In genomic region chr1:59457786-59458185, GRCh38 we compare ENCODE assay signal across 22 cellular contexts.
DNase-seq lines count a peak whose midpoint lies in the region; ATAC-seq, FAIRE-seq and TF ChIP-seq lines count a peak whose summit lies in the region.
"Had no signal": no experiment of that assay in that cellular context is flagged by ENCODE, and none has a peak within 500 bp of the region (broad histone marks: within the 10 kb centered on the region; RNA-seq: fewer than 3 reads in every experiment).

No MANE protein-coding gene starts in this region.

- no peak overlapping the region for H2AFZ ChIP-seq in HepG2 (ENCODE audit: low read length)

- POLR2A ChIA-PET in HepG2 (lab: Yijun Ruan, JAX) = no interaction called here

- TF ChIP-seq CTCF in liver (IDR thresholded peaks at IDR 0.05; ENCODE audit: low read depth, low read length, missing input control) (no peak), HepG2 (CRISPR knock-in tag; IDR thresholded peaks at IDR 0.05) (no peak), mesothelial cell of epicardium (IDR thresholded peaks at IDR 0.05; ENCODE audit: unreplicated experiment) (no peak)

- H3K79me2 ChIP-seq in HepG2 (ENCODE audit: insufficient read depth, low read length) = no peaks in the 10 kb centered on the region

- H3K4me1 ChIP-seq in liver (ENCODE audit: control insufficient read depth in 4 of 4, insufficient read depth in 4 of 4, low read length in 3 of 4) (peaks cover 5 to 14% (median 10%) of the 10 kb centered on the region in 4 donors), HepG2 (ENCODE audit: insufficient read depth, low read length) (0 out of 2 replicates have a peak, but pooled peaks cover 6% of the 10 kb centered on the region)
- H3K4me1 ChIP-seq: Caco-2 had no signal

- ATAC-seq in HepG2 (no peak), left lobe of liver (peak; percentile 64), HG03280 (IDR thresholded peaks at IDR 0.05; ENCODE audit: unreplicated experiment) (no peak)
- ATAC-seq: A549; CD8-positive, alpha-beta T cell; GM12878 had no signal

- DNase-seq in HepG2 (ENCODE audit: low spot score) = no peak
- no peak for DNase-seq in left lobe of liver (ENCODE audit: low spot score)
- no peak for DNase-seq in mesothelial cell of epicardium (ENCODE audit: low spot score in 2 of 2, unreplicated experiment in 2 of 2)
- no peak for DNase-seq in ecto neural progenitor cell (ENCODE audit: low spot score)
- DNase-seq: AML-193; Caco-2; Calu3; CD4-positive, alpha-beta T cell; CD8-positive, alpha-beta T cell; DMS79 treated with DMSO at 0.1 percent for 48 hours; GDM1 had no signal

- H3K27ac Mint-ChIP-seq in mesothelial cell of epicardium = peak overlapping the region; percentile 67
- H3K27ac Mint-ChIP-seq: B cell; CD4-positive, alpha-beta T cell; CD8-positive, alpha-beta T cell had no signal

- H3K27ac ChIP-seq in liver (ENCODE audit: low read depth in 1 of 2, low read length in 2 of 2) = peak overlapping the region in 1 of 2 donors; percentile 10
- H3K27ac ChIP-seq in HepG2 (ENCODE audit: extremely low read length, insufficient read depth, low read length) = no peak overlapping the region
- H3K27ac ChIP-seq: 22Rv1; A549; BLaER1 treated with 17β-estradiol and CSF1 and Interleukin-3, amounts not matched to agents 10 nM and 100 nM; C4-2B had no signal

- no peaks in the 10 kb centered on the region for H3K27me3 Mint-ChIP-seq in mesothelial cell of epicardium (ENCODE audit: low read depth)
- H3K27me3 Mint-ChIP-seq: B cell; CD4-positive, alpha-beta T cell had no signal

- TF ChIP-seq EP300 in HepG2 (IDR thresholded peaks at IDR 0.05; ENCODE audit: low read depth in 2 of 2, low read length in 2 of 2) (no peak), HepG2 (CRISPR knock-in tag; IDR thresholded peaks at IDR 0.05; ENCODE audit: borderline replicate concordance) (no peak)

- CTCF ChIA-PET in HepG2 (lab: Yijun Ruan, JAX; ENCODE audit: low intra/inter-chr PET ratio, low total read pairs) = no interaction called here

- H3K4me1 Mint-ChIP-seq in mesothelial cell of epicardium = peaks cover 29% of the 10 kb centered on the region

- no peak for TF ChIP-seq POLR2A in HepG2 (IDR thresholded peaks at IDR 0.05; ENCODE audit: insufficient read depth in 1 of 2, low read depth in 2 of 2, low read length in 2 of 2)

- H3K36me3 Mint-ChIP-seq in mesothelial cell of epicardium = peaks cover 16% of the 10 kb centered on the region

- H3K4me3 ChIP-seq in liver (ENCODE audit: low read depth in 1 of 3, low read length in 3 of 3) (no peak overlapping the region), HepG2 (replicated peaks in 1 of 3; ENCODE audit: insufficient read depth in 1 of 3, low read depth in 2 of 3, low read length in 3 of 3) (no peak overlapping the region)
- H3K4me3 ChIP-seq: A549; BLaER1 treated with 17β-estradiol and CSF1 and Interleukin-3, amounts not matched to agents 10 nM and 100 nM; GM12878 had no signal

- BruUV-seq in HepG2 (replicated peaks; lab: Mats Ljungman, UMichigan) = no TSS peak

- FAIRE-seq in HepG2 (lab: Jason Lieb, UNC) = no peak
- FAIRE-seq: A549, D721Med, GM12878, GM12892, GM18507 had no signal

- H3K36me3 ChIP-seq in liver (ENCODE audit: control insufficient read depth in 4 of 4, insufficient read depth in 3 of 4, low read depth in 1 of 4, low read length in 3 of 4) (no peaks in the 10 kb centered on the region), HepG2 (replicated peaks in 1 of 2; ENCODE audit: control insufficient read depth in 1 of 2, insufficient read depth in 2 of 2, low read length in 2 of 2) (no peaks in the 10 kb centered on the region)

- no peaks in the 10 kb centered on the region for H3K27me3 ChIP-seq in liver (ENCODE audit: control insufficient read depth in 4 of 4, insufficient read depth in 4 of 4, low read length in 3 of 4)
- H3K27me3 ChIP-seq in HepG2 (ENCODE audit: control insufficient read depth in 1 of 2, insufficient read depth in 2 of 2, low read length in 2 of 2) = no peaks in the 10 kb centered on the region
- H3K27me3 ChIP-seq: BLaER1 treated with 17β-estradiol and CSF1 and Interleukin-3, amounts not matched to agents 10 nM and 100 nM had no signal

- H3K4me2 ChIP-seq in HepG2 (ENCODE audit: low read depth, low read length) = no peak overlapping the region
- H3K4me2 ChIP-seq: A549; BLaER1 treated with 17β-estradiol and CSF1 and Interleukin-3, amounts not matched to agents 10 nM and 100 nM had no signal

- H3K9me3 Mint-ChIP-seq in mesothelial cell of epicardium = peaks cover 23% of the 10 kb centered on the region

- WGBS in liver = 50% methylated on average over 2 of the region's 2 CpGs
- WGBS in HepG2 (ENCODE audit: low lambda C conversion rate) = 88% methylated on average over 2 of the region's 2 CpGs

- peak in 1 of 2 donors; percentile 56 for TF ChIP-seq RAD21 in liver (IDR thresholded peaks at IDR 0.05)
- TF ChIP-seq RAD21 in HepG2 (CRISPR knock-in tag; IDR thresholded peaks at IDR 0.05) = no peak

- in situ Hi-C loops in HepG2 (cut with HindIII; ENCODE audit: extremely low pct_ligation_motif_present, low pct_unique_long_range_greater_than_20kb) = no loop called here

- H4K20me1 ChIP-seq in HepG2 (ENCODE audit: insufficient read depth, low read length) = no peaks in the 10 kb centered on the region
- H4K20me1 ChIP-seq: BLaER1 treated with 17β-estradiol and CSF1 and Interleukin-3, amounts not matched to agents 10 nM and 100 nM had no signal

- H3K9ac ChIP-seq in liver (ENCODE audit: low read depth in 1 of 2, low read length in 2 of 2) = no peak overlapping the region
- H3K9ac ChIP-seq in HepG2 (ENCODE audit: insufficient read depth, low read depth, low read length) = no peak overlapping the region
- H3K9ac ChIP-seq: BLaER1 treated with 17β-estradiol and CSF1 and Interleukin-3, amounts not matched to agents 10 nM and 100 nM had no signal

- intact Hi-C loops in HepG2 (cut with micrococcal nuclease; ENCODE audit: unreplicated experiment) = no loop called here

- H3K9me3 ChIP-seq in liver (ENCODE audit: control insufficient read depth in 4 of 4, low read length in 3 of 4) (no peaks in the 10 kb centered on the region), HepG2 (ENCODE audit: low read length) (no peaks in the 10 kb centered on the region)
- H3K9me3 ChIP-seq: A549, Caco-2 had no signal

- H3K4me3 Mint-ChIP-seq in mesothelial cell of epicardium = no peak overlapping the region
- H3K4me3 Mint-ChIP-seq: B cell; CD4-positive, alpha-beta T cell; CD8-positive, alpha-beta T cell had no signal

TF ChIP-seq in liver, 16 proteins besides CTCF, POLR2A, EP300 and RAD21:
- TF ChIP-seq FOXA2 (IDR thresholded peaks at IDR 0.05) (peak; percentile 66), ATF3 (IDR thresholded peaks at IDR 0.05) (no peak), SP1 (IDR thresholded peaks at IDR 0.05) (no peak), FOXA1 (IDR thresholded peaks at IDR 0.05) (peak; percentile 37), RXRA (IDR thresholded peaks at IDR 0.05) (peak in 1 of 2 donors; percentile 59), HNF4A (conservative IDR thresholded peaks at IDR 0.05) (peak; percentile 24 to 47), TAF1 (conservative IDR thresholded peaks at IDR 0.05) (no peak)

TF ChIP-seq in HepG2, 621 proteins besides CTCF, POLR2A, EP300 and RAD21:
- TF ChIP-seq NKX3-1 (CRISPR knock-in tag; IDR thresholded peaks at IDR 0.05) (no peak), ARNT2 (CRISPR knock-in tag; IDR thresholded peaks at IDR 0.05; ENCODE audit: low read depth) (no peak), ZNF609 (CRISPR knock-in tag; IDR thresholded peaks at IDR 0.05; ENCODE audit: borderline replicate concordance) (no peak), TOPORS (CRISPR knock-in tag; IDR thresholded peaks at IDR 0.05) (no peak), SAP130 (CRISPR knock-in tag; IDR thresholded peaks at IDR 0.05; ENCODE audit: low read depth) (no peak)
- TF ChIP-seq, protein P1, sequence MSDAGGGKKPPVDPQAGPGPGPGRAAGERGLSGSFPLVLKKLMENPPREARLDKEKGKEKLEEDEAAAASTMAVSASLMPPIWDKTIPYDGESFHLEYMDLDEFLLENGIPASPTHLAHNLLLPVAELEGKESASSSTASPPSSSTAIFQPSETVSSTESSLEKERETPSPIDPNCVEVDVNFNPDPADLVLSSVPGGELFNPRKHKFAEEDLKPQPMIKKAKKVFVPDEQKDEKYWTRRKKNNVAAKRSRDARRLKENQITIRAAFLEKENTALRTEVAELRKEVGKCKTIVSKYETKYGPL (CRISPR knock-in tag; IDR thresholded peaks at IDR 0.05) = no peak
